Comparison of ENCODE assay signal across 27 cellular contexts in genomic region chr18:56383349-56383748, GRCh38.
"Had no signal": no experiment of that assay in that cellular context is flagged by ENCODE, and none has a peak within 500 bp of the region (broad histone marks: within the 10 kb centered on the region; RNA-seq: fewer than 3 reads in every experiment).

No MANE protein-coding gene starts in this region.

- DNase-seq: stimulated activated CD4-positive, alpha-beta T cell treated with anti-CD3 and anti-CD28 coated beads, Interleukin-2, amount 100 ng/mL, for 48 hours; stimulated activated CD4-positive, alpha-beta T cell treated with anti-CD3 and anti-CD28 coated beads, Interleukin-4, amount 100 ng/mL, for 1 hour; stimulated activated CD4-positive, alpha-beta T cell treated with anti-CD3 and anti-CD28 coated beads, Interleukin-4, amount 100 ng/mL, for 24 hours; stimulated activated CD4-positive, alpha-beta T cell treated with anti-CD3 and anti-CD28 coated beads, Interleukin-4, amount 100 ng/mL, for 4 hours; stimulated activated naive B cell treated with anti-CD40 and anti-IgM and Interleukin-4, amounts not matched to agents 10 μg/mL and 1 μg/mL and 100 μg/mL, for 72 hours; stimulated activated naive CD4-positive, alpha-beta T cell; stimulated activated naive CD4-positive, alpha-beta T cell treated with Interleukin-2 at 50 U/mL for 16 hours; stimulated activated naive CD8-positive, alpha-beta T cell treated with anti-CD3 and anti-CD28 coated beads, Interleukin-15, amount 100 ng/mL, for 72 hours; stimulated activated naive CD8-positive, alpha-beta T cell treated with anti-CD3 and anti-CD28 coated beads, Interleukin-15, Interleukin-2, amounts not matched to agents 100 U/mL and 50 U/mL, for 24 hours; stomach; testis; thyroid gland; tibial artery; transverse colon; trophoblast cell; upper lobe of left lung; upper lobe of right lung; uterus had no signal

- H3K36me3 Mint-ChIP-seq: stimulated activated effector memory CD8-positive, alpha-beta T cell treated with anti-CD3 and anti-CD28 coated beads, Interleukin-12 subunit alpha, Interleukin-12 subunit beta, amount 100 ng/mL, for 72 hours; stimulated activated memory B cell treated with anti-CD40 and anti-IgM and Interleukin-4, amounts not matched to agents 10 μg/mL and 1 μg/mL and 100 μg/mL, for 72 hours; stimulated activated naive B cell treated with anti-CD40 and anti-IgM and Interleukin-4, amounts not matched to agents 10 μg/mL and 1 μg/mL and 100 μg/mL, for 72 hours; type B pancreatic cell had no signal

- H3K9me3 Mint-ChIP-seq: stimulated activated memory B cell treated with anti-CD40 and anti-IgM and Interleukin-4, amounts not matched to agents 10 μg/mL and 1 μg/mL and 100 μg/mL, for 72 hours; stimulated activated naive B cell treated with anti-CD40 and anti-IgM and Interleukin-4, amounts not matched to agents 10 μg/mL and 1 μg/mL and 100 μg/mL, for 72 hours; stimulated activated naive CD8-positive, alpha-beta T cell treated with anti-CD3 and anti-CD28 coated beads, Interleukin-15, amount 100 ng/mL, for 72 hours; stimulated activated naive CD8-positive, alpha-beta T cell treated with anti-CD3 and anti-CD28 coated beads, Interleukin-15, Interleukin-2, amounts not matched to agents 100 ng/mL and 50 ng/mL, for 24 hours; type B pancreatic cell had no signal

- H3K4me1 Mint-ChIP-seq: stimulated activated effector memory CD8-positive, alpha-beta T cell treated with anti-CD3 and anti-CD28 coated beads, Interleukin-12 subunit alpha, Interleukin-12 subunit beta, amount 100 ng/mL, for 72 hours had no signal

- H3K9me3 ChIP-seq: stomach, suprapubic skin, testis, thoracic aorta, thyroid gland, tibial artery, tibial nerve, transverse colon, upper lobe of left lung, upper lobe of right lung, uterus, vagina had no signal

- ATAC-seq: stimulated activated effector memory CD8-positive, alpha-beta T cell treated with anti-CD3 and anti-CD28 coated beads, Interleukin-12 subunit alpha, Interleukin-12 subunit beta, amount 100 ng/mL, for 72 hours; stimulated activated memory B cell treated with anti-CD40 and anti-IgM and Interleukin-4, amounts not matched to agents 10 μg/mL and 1 μg/mL and 100 μg/mL, for 72 hours; stimulated activated naive B cell treated with anti-CD40 and anti-IgM and Interleukin-4, amounts not matched to agents 10 μg/mL and 1 μg/mL and 100 μg/mL, for 72 hours; stimulated activated naive CD8-positive, alpha-beta T cell treated with anti-CD3 and anti-CD28 coated beads, Interleukin-15, amount 100 ng/mL, for 72 hours; stimulated activated naive CD8-positive, alpha-beta T cell treated with anti-CD3 and anti-CD28 coated beads, Interleukin-15, Interleukin-2, amounts not matched to agents 100 U/mL and 50 U/mL, for 24 hours; upper lobe of right lung had no signal

- H3K4me1 ChIP-seq: stomach, upper lobe of left lung, upper lobe of right lung, uterus had no signal

- FAIRE-seq: urothelium cell line had no signal

- H3K27ac ChIP-seq: stomach, suprapubic skin, testis, thoracic aorta, thyroid gland, tibial artery, tibial nerve, transverse colon, upper lobe of left lung, upper lobe of right lung, uterus, vagina had no signal

- H3K27ac Mint-ChIP-seq: stimulated activated effector memory CD8-positive, alpha-beta T cell treated with anti-CD3 and anti-CD28 coated beads, Interleukin-12 subunit alpha, Interleukin-12 subunit beta, amount 100 ng/mL, for 72 hours; stimulated activated memory B cell treated with anti-CD40 and anti-IgM and Interleukin-4, amounts not matched to agents 10 μg/mL and 1 μg/mL and 100 μg/mL, for 72 hours; stimulated activated naive B cell treated with anti-CD40 and anti-IgM and Interleukin-4, amounts not matched to agents 10 μg/mL and 1 μg/mL and 100 μg/mL, for 72 hours; stimulated activated naive CD8-positive, alpha-beta T cell treated with anti-CD3 and anti-CD28 coated beads, Interleukin-15, amount 100 ng/mL, for 72 hours; stimulated activated naive CD8-positive, alpha-beta T cell treated with anti-CD3 and anti-CD28 coated beads, Interleukin-15, Interleukin-2, amounts not matched to agents 100 ng/mL and 50 ng/mL, for 24 hours; type B pancreatic cell had no signal

- H3K4me3 ChIP-seq: stomach, suprapubic skin, testis, thoracic aorta, thyroid gland, tibial artery, tibial nerve, transverse colon, upper lobe of left lung, upper lobe of right lung, uterus, vagina had no signal

- H3K27me3 ChIP-seq: stomach, suprapubic skin, testis, thyroid gland, tibial artery, tibial nerve, transverse colon, upper lobe of left lung, upper lobe of right lung, uterus, vagina had no signal

- H3K27me3 Mint-ChIP-seq: stimulated activated memory B cell treated with anti-CD40 and anti-IgM and Interleukin-4, amounts not matched to agents 10 μg/mL and 1 μg/mL and 100 μg/mL, for 72 hours; stimulated activated naive B cell treated with anti-CD40 and anti-IgM and Interleukin-4, amounts not matched to agents 10 μg/mL and 1 μg/mL and 100 μg/mL, for 72 hours; stimulated activated naive CD8-positive, alpha-beta T cell treated with anti-CD3 and anti-CD28 coated beads, Interleukin-15, amount 100 ng/mL, for 72 hours; stimulated activated naive CD8-positive, alpha-beta T cell treated with anti-CD3 and anti-CD28 coated beads, Interleukin-15, Interleukin-2, amounts not matched to agents 100 ng/mL and 50 ng/mL, for 24 hours; type B pancreatic cell had no signal

- H3K4me3 Mint-ChIP-seq: stimulated activated effector memory CD8-positive, alpha-beta T cell treated with anti-CD3 and anti-CD28 coated beads, Interleukin-12 subunit alpha, Interleukin-12 subunit beta, amount 100 ng/mL, for 72 hours; stimulated activated memory B cell treated with anti-CD40 and anti-IgM and Interleukin-4, amounts not matched to agents 10 μg/mL and 1 μg/mL and 100 μg/mL, for 72 hours; stimulated activated naive B cell treated with anti-CD40 and anti-IgM and Interleukin-4, amounts not matched to agents 10 μg/mL and 1 μg/mL and 100 μg/mL, for 72 hours; stimulated activated naive CD8-positive, alpha-beta T cell treated with anti-CD3 and anti-CD28 coated beads, Interleukin-15, amount 100 ng/mL, for 72 hours; stimulated activated naive CD8-positive, alpha-beta T cell treated with anti-CD3 and anti-CD28 coated beads, Interleukin-15, Interleukin-2, amounts not matched to agents 100 ng/mL and 50 ng/mL, for 24 hours; type B pancreatic cell had no signal

- H3K36me3 ChIP-seq: stomach, suprapubic skin, thoracic aorta, thyroid gland, tibial artery, tibial nerve, transverse colon, upper lobe of left lung, upper lobe of right lung, uterus, vagina had no signal
